Comparison of ENCODE assay signal across 8 cellular contexts in genomic region chr1:9615316-9616063, GRCh38. TPM values are rescaled to one million over a fixed set of nuclear protein-coding genes. Genes with fewer than 3 reads are reported as not detected.
A peak's percentile ranks its signal among the peaks of the same experiment; 100 is the strongest.
DNase-seq lines count a peak whose midpoint lies in the region; ATAC-seq and TF ChIP-seq lines count a peak whose summit lies in the region.

No MANE protein-coding gene starts in this region.

- in situ Hi-C loops in SK-MEL-5 (cut with HindIII; ENCODE audit: low pct_unique_long_range_greater_than_20kb, low sequenced_read_pairs) = no loop called here

- no peak overlapping the region for H2AFZ ChIP-seq in hepatocyte

- H3K9me3 ChIP-seq in hepatocyte (ENCODE audit: low read depth) = no peaks in the 10 kb centered on the region

- 54% methylated on average over 16 of the region's 16 CpGs for WGBS in hepatocyte (ENCODE audit: low lambda C conversion rate, missing lambda C conversion rate)

- no peaks in the 10 kb centered on the region for H3K9me3 Mint-ChIP-seq in CD14-positive monocyte
- no peaks in the 10 kb centered on the region for H3K9me3 Mint-ChIP-seq in activated naive CD8-positive, alpha-beta T cell treated with anti-CD3 and anti-CD28 coated beads for 36 hours

- H3K4me2 ChIP-seq in hepatocyte = no peak overlapping the region

- ATAC-seq in GM19452 (IDR thresholded peaks at IDR 0.05; ENCODE audit: unreplicated experiment) = no peak
- ATAC-seq in GM21360 (IDR thresholded peaks at IDR 0.05; ENCODE audit: unreplicated experiment) = no peak

- TF ChIP-seq CTCF in CD14-positive monocyte (IDR thresholded peaks at IDR 0.05) (peak; percentile 85), hepatocyte (IDR thresholded peaks at IDR 0.05; ENCODE audit: poor library complexity) (peak; percentile 45)

- H3K27me3 Mint-ChIP-seq in CD14-positive monocyte (ENCODE audit: low read depth in 3 of 3) = peaks cover 6 to 15% (median 11%) of the 10 kb centered on the region in 3 donors
- H3K27me3 Mint-ChIP-seq in activated naive CD8-positive, alpha-beta T cell treated with anti-CD3 and anti-CD28 coated beads for 36 hours = peaks cover 8% of the 10 kb centered on the region

- H3K9me2 ChIP-seq in hepatocyte (replicated peaks; ENCODE audit: insufficient read depth) = no peaks in the 10 kb centered on the region

- peaks cover 2% of the 10 kb centered on the region for H3K4me1 Mint-ChIP-seq in CD14-positive monocyte
- H3K4me1 Mint-ChIP-seq in activated naive CD8-positive, alpha-beta T cell treated with anti-CD3 and anti-CD28 coated beads for 36 hours = no peaks in the 10 kb centered on the region

- peaks cover 8 to 26% of the 10 kb centered on the region in 2 donors for H3K36me3 Mint-ChIP-seq in CD14-positive monocyte
- peaks cover 7% of the 10 kb centered on the region for H3K36me3 Mint-ChIP-seq in activated naive CD8-positive, alpha-beta T cell treated with anti-CD3 and anti-CD28 coated beads for 36 hours

- H3K4me1 ChIP-seq in hepatocyte (ENCODE audit: insufficient read depth) = no peaks in the 10 kb centered on the region

- no peaks in the 10 kb centered on the region for H4K20me1 ChIP-seq in hepatocyte (ENCODE audit: insufficient read depth, poor library complexity, severe bottlenecking)

- peak overlapping the region in 1 of 2 donors; percentile 41 for H3K4me3 Mint-ChIP-seq in CD14-positive monocyte
- H3K4me3 Mint-ChIP-seq in activated naive CD8-positive, alpha-beta T cell treated with anti-CD3 and anti-CD28 coated beads for 36 hours = no peak overlapping the region

- H3K79me2 ChIP-seq in hepatocyte = no peaks in the 10 kb centered on the region

- H3K27ac Mint-ChIP-seq in CD14-positive monocyte = no peak overlapping the region
- no peak overlapping the region for H3K27ac Mint-ChIP-seq in activated naive CD8-positive, alpha-beta T cell treated with anti-CD3 and anti-CD28 coated beads for 36 hours

- intact Hi-C loops in CD14-positive monocyte (cut with micrococcal nuclease) = no loop called here

- DNase-seq in CD14-positive monocyte (ENCODE audit: low spot score) (no peak), H4 (ENCODE audit: low spot score) (peak; percentile 32), SK-MEL-5 (ENCODE audit: low read depth, low spot score) (peak; percentile 68), hepatocyte (ENCODE audit: low spot score) (peak; percentile 55)
- peak; percentile 56 for DNase-seq in activated naive CD8-positive, alpha-beta T cell treated with anti-CD3 and anti-CD28 coated beads for 36 hours
- peak; percentile 40 to 47 for DNase-seq in stimulated activated CD4-positive, alpha-beta T cell treated with anti-CD3 and anti-CD28 coated beads, Interleukin-4, amount 100 ng/mL, for 48 hours (ENCODE audit: low read depth in 2 of 2)

- H3K27me3 ChIP-seq in hepatocyte = no peaks in the 10 kb centered on the region

- H3K4me3 ChIP-seq in hepatocyte = no peak overlapping the region

- no peaks in the 10 kb centered on the region for H3K36me3 ChIP-seq in hepatocyte (replicated peaks; ENCODE audit: insufficient read depth, low read depth)

- H3K27ac ChIP-seq in hepatocyte = no peak overlapping the region

RNA-seq across cellular contexts. Expression of gene TMEM201, which starts 26.8 kb away (rescaled TPM):
- polyA plus RNA-seq in CD14-positive monocyte (under 1 TPM; 0.37 TPM), hepatocyte (8.7 and 11.2 TPM in 2 replicates)
- 3.9 and 5.0 TPM in 2 replicates for total RNA-seq in H4 (2014; rRNA removed; shearing (Covaris generic))
- total RNA-seq in SK-MEL-5 (2014; rRNA removed; shearing (Covaris generic)) = 4.8 and 7.8 TPM in 2 replicates
- polyA plus RNA-seq in SK-MEL-5 (2015; cell fraction: cytosol; rRNA removed) = 22.6 and 29.7 TPM in 2 replicates
- polyA plus RNA-seq in SK-MEL-5 (2015; cell fraction: nucleus; rRNA removed) = 30.6 and 34.4 TPM in 2 replicates
- total RNA-seq in activated naive CD8-positive, alpha-beta T cell treated with anti-CD3 and anti-CD28 coated beads for 36 hours = 10 to 100 TPM; 31.6 to 32.2 TPM
- total RNA-seq in hepatocyte = 3.6 and 3.7 TPM in 2 replicates

RNA-seq across cellular contexts. Expression of gene PIK3CD, which starts 36.0 kb away (rescaled TPM):
- polyA plus RNA-seq in CD14-positive monocyte (10 to 100 TPM; 33.2 to 52.2 TPM), hepatocyte (1.2 and 3.2 TPM in 2 replicates)
- total RNA-seq in H4 (2014; rRNA removed; shearing (Covaris generic)) = 2.3 and 3.1 TPM in 2 replicates
- 17.7 and 18.4 TPM in 2 replicates for total RNA-seq in SK-MEL-5 (2014; rRNA removed; shearing (Covaris generic))
- polyA plus RNA-seq in SK-MEL-5 (2015; cell fraction: cytosol; rRNA removed) = 33.1 and 49.6 TPM in 2 replicates
- 60.3 and 81.0 TPM in 2 replicates for polyA plus RNA-seq in SK-MEL-5 (2015; cell fraction: nucleus; rRNA removed)
- total RNA-seq in activated naive CD8-positive, alpha-beta T cell treated with anti-CD3 and anti-CD28 coated beads for 36 hours = 100 to 1,000 TPM; 131 to 134 TPM
- total RNA-seq in hepatocyte = 1.0 and 1.3 TPM in 2 replicates
